ENCODE assay signal across 25 cellular contexts in genomic region chr1:9852004-9852403, GRCh38. TPM values are rescaled to one million over a fixed set of nuclear protein-coding genes. Genes with fewer than 3 reads are reported as not detected.
A peak's percentile ranks its signal among the peaks of the same experiment; 100 is the strongest.
DNase-seq lines count a peak whose midpoint lies in the region; ATAC-seq and TF ChIP-seq lines count a peak whose summit lies in the region.
"Had no signal": no experiment of that assay in that cellular context is flagged by ENCODE, and none has a peak within 500 bp of the region (broad histone marks: within the 10 kb centered on the region; RNA-seq: fewer than 3 reads in every experiment).

No MANE protein-coding gene starts in this region.

- peaks cover 69% of the 10 kb centered on the region for H3K4me1 ChIP-seq in BLaER1
- H3K4me1 ChIP-seq in OCI-LY7 (ENCODE audit: insufficient read depth, low read length, poor library complexity, severe bottlenecking): peaks cover 52% of the 10 kb centered on the region
- no peaks in the 10 kb centered on the region for H3K4me1 ChIP-seq in aorta (ENCODE audit: control insufficient read depth in 1 of 2, insufficient read depth in 2 of 2, low read length in 2 of 2)
- H3K4me1 ChIP-seq: gastroesophageal sphincter had no signal

- H3K9me2 ChIP-seq in OCI-LY7 (ENCODE audit: insufficient read depth, low read length): no peaks in the 10 kb centered on the region

- H3K27ac ChIP-seq in BLaER1: peak overlapping the region; percentile 98
- peak overlapping the region; percentile 98 for H3K27ac ChIP-seq in OCI-LY7 (ENCODE audit: low read depth, low read length, poor library complexity, severe bottlenecking)
- H3K27ac ChIP-seq in caudate nucleus (ENCODE audit: low read depth, low read length): peak overlapping the region; percentile 100
- no peak overlapping the region for H3K27ac ChIP-seq in aorta (ENCODE audit: low read depth in 1 of 2, low read length in 2 of 2)
- H3K27ac ChIP-seq: C4-2B, esophagus muscularis mucosa, gastroesophageal sphincter, PC-9 had no signal

- H3K36me3 ChIP-seq in BLaER1: peaks cover 18% of the 10 kb centered on the region
- H3K36me3 ChIP-seq in OCI-LY7 (ENCODE audit: insufficient read depth, low read length): peaks cover 29% of the 10 kb centered on the region
- no peaks in the 10 kb centered on the region for H3K36me3 ChIP-seq in aorta (ENCODE audit: control insufficient read depth in 1 of 2, insufficient read depth in 2 of 2, low read length in 1 of 2)

- H3K79me2 ChIP-seq in OCI-LY7 (ENCODE audit: insufficient read depth, low read depth, low read length): peaks cover 13% of the 10 kb centered on the region; the same call in 1 of the 2 replicates

- H4K20me1 ChIP-seq in BLaER1 (no peaks in the 10 kb centered on the region), OCI-LY7 (ENCODE audit: insufficient read depth, low read length) (no peaks in the 10 kb centered on the region)

- intact Hi-C loops in OCI-LY7 (cut with micrococcal nuclease; ENCODE audit: unreplicated experiment) (no loop called here), aorta (cut with DNase I) (no loop called here)

- CTCF ChIA-PET in OCI-LY7 (lab: Charles Lee; ENCODE audit: unreplicated experiment): no interaction called here

- H2AFZ ChIP-seq in OCI-LY7 (ENCODE audit: low read length): no peak overlapping the region
- H2AFZ ChIP-seq: PC-9 had no signal

- WGBS in aorta, 2 donors: 87 to 88% methylated on average over 8 of the region's 8 CpGs

- H3K4me1 Mint-ChIP-seq in neural crest cell: no peaks in the 10 kb centered on the region
- H3K4me1 Mint-ChIP-seq: activated CD8-positive, alpha-beta memory T cell treated with anti-CD3 and anti-CD28 coated beads, Interleukin-2, amount 10 ng/mL, durations not matched to agents 7 days and 5 days had no signal

- H3K27me3 ChIP-seq in BLaER1 (no peaks in the 10 kb centered on the region), aorta (ENCODE audit: control insufficient read depth in 1 of 2, insufficient read depth in 2 of 2, low read length in 1 of 2) (no peaks in the 10 kb centered on the region)
- H3K27me3 ChIP-seq: esophagus muscularis mucosa, gastroesophageal sphincter, MG63 had no signal

- no peaks in the 10 kb centered on the region for H3K27me3 Mint-ChIP-seq in neural crest cell (ENCODE audit: low read depth)
- H3K27me3 Mint-ChIP-seq: activated CD4-positive, alpha-beta T cell treated with anti-CD3 and anti-CD28 coated beads, Interleukin-2, amount 10 ng/mL, durations not matched to agents 7 days and 5 days; activated CD8-positive, alpha-beta memory T cell treated with anti-CD3 and anti-CD28 coated beads, Interleukin-2, amount 10 ng/mL, durations not matched to agents 7 days and 5 days; activated naive CD4-positive, alpha-beta T cell treated with anti-CD3 and anti-CD28 coated beads, Interleukin-2, amount 50 U/mL, for 24 hours; effector memory CD8-positive, alpha-beta T cell had no signal

- peak overlapping the region; percentile 54 for H3K27ac Mint-ChIP-seq in neural crest cell (ENCODE audit: unreplicated experiment)
- H3K27ac Mint-ChIP-seq: activated CD4-positive, alpha-beta T cell treated with anti-CD3 and anti-CD28 coated beads, Interleukin-2, amount 10 ng/mL, durations not matched to agents 7 days and 5 days; activated CD8-positive, alpha-beta memory T cell treated with anti-CD3 and anti-CD28 coated beads, Interleukin-2, amount 10 ng/mL, durations not matched to agents 7 days and 5 days; activated naive CD4-positive, alpha-beta T cell treated with anti-CD3 and anti-CD28 coated beads, Interleukin-2, amount 50 U/mL, for 24 hours; activated T-helper 1 cell treated with anti-CD3 and anti-CD28 coated beads, Interleukin-12 subunit alpha, Interleukin-12 subunit beta, Interleukin-2, Interleukin-4 antibody, amounts not matched to agents 30 ng/mL and 10 ng/mL and 1 ng/mL, durations not matched to agents 14 hours and 24 hours and 36 hours; effector memory CD8-positive, alpha-beta T cell; stimulated activated naive CD8-positive, alpha-beta T cell treated with anti-CD3 and anti-CD28 coated beads, Interleukin-15, amount 100 ng/mL, for 72 hours had no signal

- POLR2A ChIA-PET in OCI-LY7 (lab: Charles Lee): interaction anchor here (2.4 kb wide), 1 partner anchor 66 kb away, joined by 10 read pairs; no protein-coding TSS in a partner anchor

- peaks cover 10% of the 10 kb centered on the region for H3K36me3 Mint-ChIP-seq in neural crest cell (ENCODE audit: low read depth)

- H3K4me3 ChIP-seq in BLaER1: peak overlapping the region; percentile 64; the same call in 1 of the 2 replicates
- peak overlapping the region; percentile 73 for H3K4me3 ChIP-seq in OCI-LY7 (ENCODE audit: low read depth, low read length, poor library complexity, severe bottlenecking)
- no peak overlapping the region for H3K4me3 ChIP-seq in aorta (ENCODE audit: low read length in 2 of 2)
- H3K4me3 ChIP-seq: esophagus muscularis mucosa, gastroesophageal sphincter, lung, MG63, PC-9 had no signal

- H3K9ac ChIP-seq in BLaER1: peak overlapping the region; percentile 71; the same call in 1 of the 2 replicates

- BruUV-seq in OCI-LY7 (replicated peaks; lab: Mats Ljungman, UMichigan): no TSS peak

- H3K9me3 ChIP-seq in BLaER1: peaks cover 17% of the 10 kb centered on the region
- peaks cover 13% of the 10 kb centered on the region for H3K9me3 ChIP-seq in OCI-LY7 (ENCODE audit: low read length)
- H3K9me3 ChIP-seq in aorta (ENCODE audit: control insufficient read depth, low read length): no peaks in the 10 kb centered on the region

- DNase-seq in OCI-LY7 (ENCODE audit: low spot score): no peak
- no peak for DNase-seq in caudate nucleus (lab: John Stamatoyannopoulos, UW)
- no peak for DNase-seq in neural crest cell (ENCODE audit: low read depth, low spot score)
- DNase-seq in NCI-H345 (lab: John Stamatoyannopoulos, UW): no peak
- no peak for DNase-seq in aorta
- DNase-seq in A172 (ENCODE audit: low spot score): no peak
- DNase-seq: ACHN; activated CD4-positive, alpha-beta T cell treated with anti-CD3 and anti-CD28 coated beads, Interleukin-2, amount 10 ng/mL, durations not matched to agents 7 days and 5 days; activated CD8-positive, alpha-beta memory T cell treated with anti-CD3 and anti-CD28 coated beads, Interleukin-2, amount 10 ng/mL, durations not matched to agents 7 days and 5 days; effector memory CD8-positive, alpha-beta T cell; MG63; NCI-H1436 treated with DMSO at 0.1 percent for 48 hours; NCI-H774; PC-9; retina; stimulated activated CD4-positive, alpha-beta T cell treated with anti-CD3 and anti-CD28 coated beads, Interleukin-4, amount 100 ng/mL, for 24 hours; stimulated activated naive CD8-positive, alpha-beta T cell treated with anti-CD3 and anti-CD28 coated beads, Interleukin-15, amount 100 ng/mL, for 72 hours had no signal

- H3K9me3 Mint-ChIP-seq in neural crest cell: peaks cover 6% of the 10 kb centered on the region
- H3K9me3 Mint-ChIP-seq: activated naive CD4-positive, alpha-beta T cell treated with anti-CD3 and anti-CD28 coated beads, Interleukin-2, amount 50 U/mL, for 24 hours had no signal

- H3K4me3 Mint-ChIP-seq in neural crest cell: no peak overlapping the region
- H3K4me3 Mint-ChIP-seq: activated CD4-positive, alpha-beta T cell treated with anti-CD3 and anti-CD28 coated beads, Interleukin-2, amount 10 ng/mL, durations not matched to agents 7 days and 5 days; activated CD8-positive, alpha-beta memory T cell treated with anti-CD3 and anti-CD28 coated beads, Interleukin-2, amount 10 ng/mL, durations not matched to agents 7 days and 5 days; activated T-helper 1 cell treated with anti-CD3 and anti-CD28 coated beads, Interleukin-12 subunit alpha, Interleukin-12 subunit beta, Interleukin-2, Interleukin-4 antibody, amounts not matched to agents 30 ng/mL and 10 ng/mL and 1 ng/mL, durations not matched to agents 14 hours and 24 hours and 36 hours; effector memory CD8-positive, alpha-beta T cell had no signal

- H3K4me2 ChIP-seq in BLaER1 (peak overlapping the region; percentile 94), OCI-LY7 (ENCODE audit: low read length) (peak overlapping the region; percentile 82)
- H3K4me2 ChIP-seq: PC-9 had no signal

- no peak for TF ChIP-seq CTCF in OCI-LY7 (conservative IDR thresholded peaks at IDR 0.05; ENCODE audit: low read length)
- TF ChIP-seq CTCF in neural crest cell (conservative IDR thresholded peaks at IDR 0.05): no peak

- ATAC-seq in HG03432 (IDR thresholded peaks at IDR 0.05; ENCODE audit: unreplicated experiment) (no peak), aorta (ENCODE audit: low FRiP score) (no peak)
- ATAC-seq: activated CD8-positive, alpha-beta memory T cell treated with anti-CD3 and anti-CD28 coated beads, Interleukin-2, amount 10 ng/mL, durations not matched to agents 7 days and 5 days; effector memory CD8-positive, alpha-beta T cell; stimulated activated naive CD8-positive, alpha-beta T cell treated with anti-CD3 and anti-CD28 coated beads, Interleukin-15, amount 100 ng/mL, for 72 hours had no signal

RNA-seq across cellular contexts. Expression of gene CLSTN1, which starts 28.2 kb away (rescaled TPM):
- 49.4 and 58.6 TPM in 2 replicates for total RNA-seq in OCI-LY7 (2014; rRNA removed; shearing (Covaris generic))
- total RNA-seq in OCI-LY7 (2022) (124 and 141 TPM in 2 replicates), neural crest cell (133 and 136 TPM in 2 replicates), aorta (100 to 1,000 TPM in 1 of 2 donors, 10 to 100 TPM in 1; 85.3 to 113 TPM)
- polyA plus RNA-seq in aorta: 10 to 100 TPM; 17.0 to 63.3 TPM
- 24.3 and 27.2 TPM in 2 replicates for total RNA-seq in A172 (2014; rRNA removed; shearing (Covaris generic))

RNA-seq across cellular contexts. Expression of gene CTNNBIP1, which starts 58.1 kb away (rescaled TPM):
- total RNA-seq in OCI-LY7 (2014; rRNA removed; shearing (Covaris generic)): 9.6 and 14.7 TPM in 2 replicates
- total RNA-seq in OCI-LY7 (2022): 17.4 and 21.3 TPM in 2 replicates
- total RNA-seq in neural crest cell: 74.8 and 75.5 TPM in 2 replicates
- total RNA-seq in aorta: 10 to 100 TPM; 17.5 to 18.8 TPM
- polyA plus RNA-seq in aorta: 10 to 100 TPM in 1 of 2 donors, 1 to 10 TPM in 1; 8.4 to 11.1 TPM
- 8.0 and 18.0 TPM in 2 replicates for total RNA-seq in A172 (2014; rRNA removed; shearing (Covaris generic))

Comparison
In these comparisons a context has a peak if more than half of its experiments do, and no peak if none do; other contexts are left out.
1. H3K27ac ChIP-seq: peak in BLaER1 (single experiment), OCI-LY7 (single experiment) and caudate nucleus (single experiment); none in aorta (0 of 2).
2. H3K4me3 ChIP-seq: peak in BLaER1 (single experiment) and OCI-LY7 (single experiment); none in aorta (0 of 2).